Comparison of ENCODE assay signal across 8 cellular contexts in genomic region chr6:166419268-166419667, GRCh38. TPM values are rescaled to one million over a fixed set of nuclear protein-coding genes. Genes with fewer than 3 reads are reported as not detected.
A peak's percentile ranks its signal among the peaks of the same experiment; 100 is the strongest.
DNase-seq lines count a peak whose midpoint lies in the region; ATAC-seq and TF ChIP-seq lines count a peak whose summit lies in the region.

No MANE protein-coding gene starts in this region.

- H3K27me3 ChIP-seq in Peyer's patch (no peaks in the 10 kb centered on the region), gastroesophageal sphincter (no peaks in the 10 kb centered on the region)

- H3K4me3 ChIP-seq in Peyer's patch (no peak overlapping the region), gastroesophageal sphincter (no peak overlapping the region)

- POLR2A ChIA-PET in activated naive CD8-positive, alpha-beta T cell treated with anti-CD3 and anti-CD28 coated beads, Interleukin-2, amount 10 ng/mL, durations not matched to agents 7 days and 5 days (lab: Charles Lee) = interaction anchor here (1.5 kb wide), 1 partner anchor 16 kb away, joined by 5 read pairs; no protein-coding TSS in a partner anchor

- H3K9me3 ChIP-seq in Peyer's patch (no peaks in the 10 kb centered on the region), gastroesophageal sphincter (no peaks in the 10 kb centered on the region)

- TF ChIP-seq POLR2A in GM18505 (IDR thresholded peaks at IDR 0.05; ENCODE audit: borderline replicate concordance, extremely low read depth, insufficient read depth, insufficient read length) = no peak
- no peak for TF ChIP-seq POLR2A in Peyer's patch (IDR thresholded peaks at IDR 0.05)
- TF ChIP-seq POLR2A in gastroesophageal sphincter (IDR thresholded peaks at IDR 0.05) = no peak

- peak overlapping the region; percentile 75 for H3K27ac Mint-ChIP-seq in activated naive CD8-positive, alpha-beta T cell treated with anti-CD3 and anti-CD28 coated beads, Interleukin-2, amount 10 ng/mL, durations not matched to agents 7 days and 5 days

- peaks cover 11% of the 10 kb centered on the region for H3K27me3 Mint-ChIP-seq in activated naive CD8-positive, alpha-beta T cell treated with anti-CD3 and anti-CD28 coated beads, Interleukin-2, amount 10 ng/mL, durations not matched to agents 7 days and 5 days

- 87% methylated on average over 5 of the region's 7 CpGs; no CpG with 5 or more reads in 1 of the 2 donors for WGBS in gastroesophageal sphincter (ENCODE audit: low coverage in 1 of 2), 2 donors

- TF ChIP-seq CTCF in Peyer's patch (IDR thresholded peaks at IDR 0.05) (no peak), gastroesophageal sphincter (IDR thresholded peaks at IDR 0.05) (no peak)

- H3K4me1 Mint-ChIP-seq in activated naive CD8-positive, alpha-beta T cell treated with anti-CD3 and anti-CD28 coated beads, Interleukin-2, amount 10 ng/mL, durations not matched to agents 7 days and 5 days = peaks cover 57% of the 10 kb centered on the region

- no peak for TF ChIP-seq EP300 in gastroesophageal sphincter (IDR thresholded peaks at IDR 0.05)

- peak; percentile 88 for ATAC-seq in GM18505 (IDR thresholded peaks at IDR 0.05; ENCODE audit: unreplicated experiment)
- peak; percentile 94 for ATAC-seq in HG02642 (IDR thresholded peaks at IDR 0.05; ENCODE audit: poor library complexity, unreplicated experiment)
- peak; percentile 48 for ATAC-seq in activated naive CD8-positive, alpha-beta T cell treated with anti-CD3 and anti-CD28 coated beads, Interleukin-2, amount 10 ng/mL, durations not matched to agents 7 days and 5 days (ENCODE audit: low read depth)
- no peak for ATAC-seq in gastroesophageal sphincter

- H3K27ac ChIP-seq in Peyer's patch (peak overlapping the region; percentile 19 to 47 (median 38)), gastroesophageal sphincter (no peak overlapping the region)

- H3K4me1 ChIP-seq in Peyer's patch (no peaks in the 10 kb centered on the region), gastroesophageal sphincter (no peaks in the 10 kb centered on the region)

- H3K4me3 Mint-ChIP-seq in activated naive CD8-positive, alpha-beta T cell treated with anti-CD3 and anti-CD28 coated beads, Interleukin-2, amount 10 ng/mL, durations not matched to agents 7 days and 5 days = peak overlapping the region; percentile 45

- peaks cover 8% of the 10 kb centered on the region for H3K9me3 Mint-ChIP-seq in activated naive CD8-positive, alpha-beta T cell treated with anti-CD3 and anti-CD28 coated beads, Interleukin-2, amount 10 ng/mL, durations not matched to agents 7 days and 5 days

- peaks cover 15% of the 10 kb centered on the region for H3K36me3 Mint-ChIP-seq in activated naive CD8-positive, alpha-beta T cell treated with anti-CD3 and anti-CD28 coated beads, Interleukin-2, amount 10 ng/mL, durations not matched to agents 7 days and 5 days

- DNase-seq in Peyer's patch (peak in 2 of 3 donors; percentile 41 to 78), D341Med (ENCODE audit: low spot score) (no peak), GM03348 (ENCODE audit: low spot score) (no peak)
- peak; percentile 65 for DNase-seq in activated naive CD8-positive, alpha-beta T cell treated with anti-CD3 and anti-CD28 coated beads, Interleukin-2, amount 10 ng/mL, durations not matched to agents 7 days and 5 days
- peak; percentile 76 for DNase-seq in stimulated activated CD8-positive, alpha-beta memory T cell treated with anti-CD3 and anti-CD28 coated beads, Interleukin-4, amount 100 ng/mL, for 48 hours

- H3K36me3 ChIP-seq in Peyer's patch = peaks cover 0 to 10% (median 0%) of the 10 kb centered on the region in 3 donors
- peaks cover 0 to 97% of the 10 kb centered on the region in 2 donors for H3K36me3 ChIP-seq in gastroesophageal sphincter

RNA-seq across cellular contexts. Expression of gene MPC1, which starts 36.5 kb away (rescaled TPM):
- total RNA-seq in Peyer's patch (10 to 100 TPM; 45.6 to 75.3 (median 59.8) TPM), gastroesophageal sphincter (10 to 100 TPM; 57.9 to 93.2 (median 72.8) TPM)
- total RNA-seq in activated naive CD8-positive, alpha-beta T cell treated with anti-CD3 and anti-CD28 coated beads, Interleukin-2, amount 10 ng/mL, durations not matched to agents 7 days and 5 days = 10 to 100 TPM; 28.7 to 29.6 TPM

Comparison
In these comparisons a context has a peak if more than half of its experiments do, and no peak if none do; other contexts are left out.
1. DNase-seq: peak in Peyer's patch (2 of 3), activated naive CD8-positive, alpha-beta T cell treated with anti-CD3 and anti-CD28 coated beads, Interleukin-2, amount 10 ng/mL, durations not matched to agents 7 days and 5 days (single experiment) and stimulated activated CD8-positive, alpha-beta memory T cell treated with anti-CD3 and anti-CD28 coated beads, Interleukin-4, amount 100 ng/mL, for 48 hours (single experiment); none in D341Med (single experiment) and GM03348 (single experiment).
2. H3K27ac ChIP-seq: peak in Peyer's patch (4 of 4); none in gastroesophageal sphincter (0 of 4).